ENCODE assay signal across 16 cellular contexts in genomic region chr7:3641556-3641955, GRCh38.
"Had no signal": no experiment of that assay in that cellular context is flagged by ENCODE, and none has a peak within 500 bp of the region (broad histone marks: within the 10 kb centered on the region; RNA-seq: fewer than 3 reads in every experiment).

No MANE protein-coding gene starts in this region.

- H3K9me3 ChIP-seq: mucosa of descending colon, right atrium auricular region, sigmoid colon had no signal

- H3K4me3 ChIP-seq: coronary artery, mucosa of descending colon, right atrium auricular region, sigmoid colon, skin epidermis had no signal

- H3K27ac ChIP-seq: coronary artery, foreskin keratinocyte, parathyroid adenoma, right atrium auricular region, sigmoid colon, skin epidermis had no signal

- H3K79me2 ChIP-seq: parathyroid adenoma had no signal

- H2AFZ ChIP-seq: parathyroid adenoma had no signal

- ATAC-seq: foreskin keratinocyte; left lobe of liver; mucosa of descending colon; naive thymus-derived CD8-positive, alpha-beta T cell had no signal

- H3K36me3 Mint-ChIP-seq: naive thymus-derived CD8-positive, alpha-beta T cell had no signal

- H3K27ac Mint-ChIP-seq: naive thymus-derived CD8-positive, alpha-beta T cell had no signal

- DNase-seq: central memory CD4-positive, alpha-beta T cell; effector memory CD4-positive, alpha-beta T cell; foreskin keratinocyte; mammary epithelial cell; mucosa of descending colon; naive thymus-derived CD8-positive, alpha-beta T cell; occipital lobe; sigmoid colon; stimulated activated CD4-positive, alpha-beta T cell treated with anti-CD3 and anti-CD28 coated beads, Interleukin-2, amount 100 ng/mL, for 48 hours; stimulated activated naive CD4-positive, alpha-beta T cell treated with Interleukin-2 at 50 U/mL for 16 hours had no signal

- H3K9me3 Mint-ChIP-seq: naive thymus-derived CD8-positive, alpha-beta T cell; neural crest cell had no signal

- H3K9ac ChIP-seq: parathyroid adenoma had no signal

- H3K4me1 ChIP-seq: foreskin keratinocyte, parathyroid adenoma, right atrium auricular region, sigmoid colon had no signal

- H3K4me1 Mint-ChIP-seq: naive thymus-derived CD8-positive, alpha-beta T cell; neural crest cell had no signal

- H3K27me3 ChIP-seq: foreskin keratinocyte, right atrium auricular region, sigmoid colon had no signal

- H3K36me3 ChIP-seq: right atrium auricular region had no signal

- H3K4me3 Mint-ChIP-seq: naive thymus-derived CD8-positive, alpha-beta T cell; neural crest cell had no signal
